Comparison of ENCODE assay signal across 1 cellular context in genomic region chr3:185071401-185071800, GRCh38.
TF ChIP-seq lines count a peak whose summit lies in the region.

No MANE protein-coding gene starts in this region.

TF ChIP-seq in SK-N-SH, 30 proteins besides CTCF, POLR2A, EP300 and RAD21 (continued from another document):
- no peak for TF ChIP-seq ELF1 (IDR thresholded peaks at IDR 0.05)
- no peak for TF ChIP-seq PBX3 (IDR thresholded peaks at IDR 0.05)
- TF ChIP-seq CHD2 (IDR thresholded peaks at IDR 0.05; ENCODE audit: low read length, partially characterized antibody): no peak
- TF ChIP-seq SIN3A (IDR thresholded peaks at IDR 0.05; ENCODE audit: borderline replicate concordance, low read depth, low read length): no peak
- TF ChIP-seq USF1 (IDR thresholded peaks at IDR 0.05; ENCODE audit: borderline replicate concordance, low read depth): no peak
- no peak for TF ChIP-seq POLR2AphosphoS5 (IDR thresholded peaks at IDR 0.05; ENCODE audit: low read depth, low read length)
- TF ChIP-seq TAF1 (IDR thresholded peaks at IDR 0.05; ENCODE audit: borderline replicate concordance, low read depth, low read length): no peak
- TF ChIP-seq RXRA (IDR thresholded peaks at IDR 0.05; ENCODE audit: borderline replicate concordance, low read depth): no peak
- TF ChIP-seq ZBTB33 (IDR thresholded peaks at IDR 0.05; ENCODE audit: borderline replicate concordance, low read depth): no peak
- TF ChIP-seq NFIC (IDR thresholded peaks at IDR 0.05; ENCODE audit: borderline replicate concordance): no peak
